Comparison of ENCODE assay signal across 29 cellular contexts in the genomic region with DNA sequence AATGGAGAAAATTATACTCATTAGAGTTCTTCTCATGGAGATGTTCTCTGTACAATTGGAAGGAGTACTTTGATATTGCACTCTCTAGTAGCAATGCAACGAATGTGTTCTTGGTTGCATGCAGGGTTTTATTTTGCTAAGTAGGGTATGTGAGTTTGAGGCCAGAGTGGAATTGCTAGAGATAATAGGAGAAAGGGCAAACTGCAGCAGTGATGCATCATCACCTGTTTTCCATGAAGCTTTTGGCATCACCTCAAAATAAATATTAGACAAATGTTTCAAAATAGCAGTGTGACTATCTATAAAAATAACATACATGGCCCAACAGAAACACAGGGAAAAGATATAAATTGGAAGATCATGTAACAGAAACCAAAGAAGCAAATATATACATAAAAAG.
DNase-seq lines count a peak whose midpoint lies in the region; ATAC-seq and TF ChIP-seq lines count a peak whose summit lies in the region.
"Had no signal": no experiment of that assay in that cellular context is flagged by ENCODE, and none has a peak within 500 bp of the region (broad histone marks: within the 10 kb centered on the region; RNA-seq: fewer than 3 reads in every experiment).

No MANE protein-coding gene starts in this region.

- H3K27me3 Mint-ChIP-seq in activated naive CD4-positive, alpha-beta T cell treated with anti-CD3 and anti-CD28 coated beads, Interleukin-2, amount 10 ng/mL, durations not matched to agents 7 days and 5 days: peaks cover 11% of the 10 kb centered on the region
- peaks cover 9% of the 10 kb centered on the region for H3K27me3 Mint-ChIP-seq in CD4-positive, alpha-beta T cell

- no peak overlapping the region for H3K4me3 Mint-ChIP-seq in activated naive CD4-positive, alpha-beta T cell treated with anti-CD3 and anti-CD28 coated beads, Interleukin-2, amount 10 ng/mL, durations not matched to agents 7 days and 5 days
- H3K4me3 Mint-ChIP-seq in CD4-positive, alpha-beta T cell: no peak overlapping the region
- H3K4me3 Mint-ChIP-seq: endodermal cell; IgD-negative memory B cell; naive thymus-derived CD8-positive, alpha-beta T cell; stimulated activated naive CD8-positive, alpha-beta T cell treated with anti-CD3 and anti-CD28 coated beads, Interleukin-15, Interleukin-2, amounts not matched to agents 100 ng/mL and 50 ng/mL, for 24 hours; T-cell had no signal

- H3K27ac Mint-ChIP-seq in activated naive CD4-positive, alpha-beta T cell treated with anti-CD3 and anti-CD28 coated beads, Interleukin-2, amount 10 ng/mL, durations not matched to agents 7 days and 5 days: no peak overlapping the region
- no peak overlapping the region for H3K27ac Mint-ChIP-seq in CD4-positive, alpha-beta T cell
- H3K27ac Mint-ChIP-seq: endodermal cell; IgD-negative memory B cell; naive thymus-derived CD8-positive, alpha-beta T cell; stimulated activated naive CD8-positive, alpha-beta T cell treated with anti-CD3 and anti-CD28 coated beads, Interleukin-15, Interleukin-2, amounts not matched to agents 100 ng/mL and 50 ng/mL, for 24 hours; T-cell had no signal

- TF ChIP-seq CTCF in CD4-positive, alpha-beta T cell (IDR thresholded peaks at IDR 0.05): no peak

- H3K27me3 ChIP-seq in CD4-positive, alpha-beta T cell (ENCODE audit: control insufficient read depth, insufficient read depth, low read length): no peaks in the 10 kb centered on the region
- H3K27me3 ChIP-seq: sigmoid colon, transverse colon had no signal

- CTCF ChIA-PET in activated naive CD4-positive, alpha-beta T cell treated with anti-CD3 and anti-CD28 coated beads, Interleukin-2, amount 10 ng/mL, durations not matched to agents 7 days and 5 days (lab: Charles Lee): no interaction called here
- CTCF ChIA-PET in CD4-positive, alpha-beta T cell (lab: Charles Lee): no interaction called here

- peak; percentile 27 for DNase-seq in DMS153 (lab: John Stamatoyannopoulos, UW)
- DNase-seq in DMS153 treated with DMSO at 0.1 percent for 48 hours (lab: John Stamatoyannopoulos, UW; ENCODE audit: unreplicated experiment): no peak
- peak; percentile 45 for DNase-seq in NCI-H748 (lab: John Stamatoyannopoulos, UW; ENCODE audit: unreplicated experiment)
- DNase-seq in cerebellum (ENCODE audit: low spot score): peak; percentile 21
- DNase-seq in myocyte (ENCODE audit: low read depth): peak; percentile 36
- no peak for DNase-seq in activated naive CD4-positive, alpha-beta T cell treated with anti-CD3 and anti-CD28 coated beads, Interleukin-2, amount 10 ng/mL, durations not matched to agents 7 days and 5 days
- DNase-seq in hippocampal formation (lab: John Stamatoyannopoulos, UW): no peak
- DNase-seq in CD4-positive, alpha-beta T cell: no peak
- DNase-seq: activated CD4-positive, alpha-beta T cell treated with anti-CD3 and anti-CD28 coated beads, Interleukin-2, amount 50 U/mL, for 1 hour; activated CD8-positive, alpha-beta memory T cell treated with anti-CD3 and anti-CD28 coated beads, Interleukin-2, amount 50 U/mL, for 4 hours; cerebellar nuclear complex; endodermal cell; GF-D8; hypothalamus; mesenchymal stem cell; naive thymus-derived CD8-positive, alpha-beta T cell; NCI-H2081 treated with DMSO at 0.1 percent for 48 hours; NCI-H524; OCI-M1; SIG-M5; sigmoid colon; stimulated activated CD4-positive, alpha-beta T cell treated with anti-CD3 and anti-CD28 coated beads, Interleukin-2, amount 100 ng/mL, for 24 hours; T-cell; transverse colon had no signal

- H3K27ac ChIP-seq in CD4-positive, alpha-beta T cell (ENCODE audit: low read depth, low read length): no peak overlapping the region
- H3K27ac ChIP-seq: 22Rv1, parathyroid adenoma, sigmoid colon, transverse colon had no signal

- no peaks in the 10 kb centered on the region for H3K9me3 ChIP-seq in CD4-positive, alpha-beta T cell (ENCODE audit: control insufficient read depth, low read length)
- H3K9me3 ChIP-seq: HAP-1, sigmoid colon, transverse colon had no signal

- peaks cover 2% of the 10 kb centered on the region for H3K9me3 Mint-ChIP-seq in activated naive CD4-positive, alpha-beta T cell treated with anti-CD3 and anti-CD28 coated beads, Interleukin-2, amount 10 ng/mL, durations not matched to agents 7 days and 5 days
- H3K9me3 Mint-ChIP-seq in CD4-positive, alpha-beta T cell: peaks cover 2% of the 10 kb centered on the region

- ATAC-seq in CD4-positive, alpha-beta T cell (ENCODE audit: poor library complexity): no peak
- ATAC-seq: naive thymus-derived CD8-positive, alpha-beta T cell; T-cell had no signal

- intact Hi-C loops in CD4-positive, alpha-beta T cell (cut with DNase I, micrococcal nuclease): no loop called here

- POLR2A ChIA-PET in CD4-positive, alpha-beta T cell (lab: Charles Lee): no interaction called here

- H3K4me1 Mint-ChIP-seq in activated naive CD4-positive, alpha-beta T cell treated with anti-CD3 and anti-CD28 coated beads, Interleukin-2, amount 10 ng/mL, durations not matched to agents 7 days and 5 days: no peaks in the 10 kb centered on the region
- H3K4me1 Mint-ChIP-seq in CD4-positive, alpha-beta T cell (ENCODE audit: low read depth): no peaks in the 10 kb centered on the region
- H3K4me1 Mint-ChIP-seq: endodermal cell; IgD-negative memory B cell; naive thymus-derived CD8-positive, alpha-beta T cell; T-cell had no signal

- no peaks in the 10 kb centered on the region for H3K36me3 Mint-ChIP-seq in activated naive CD4-positive, alpha-beta T cell treated with anti-CD3 and anti-CD28 coated beads, Interleukin-2, amount 10 ng/mL, durations not matched to agents 7 days and 5 days
- H3K36me3 Mint-ChIP-seq in CD4-positive, alpha-beta T cell (ENCODE audit: low read depth): no peaks in the 10 kb centered on the region
- H3K36me3 Mint-ChIP-seq: IgD-negative memory B cell, T-cell had no signal

Comparison
In these comparisons a context has a peak if more than half of its experiments do, and no peak if none do; other contexts are left out.
1. DNase-seq: peak in DMS153 (single experiment), NCI-H748 (single experiment), cerebellum (single experiment) and myocyte (single experiment); none in DMS153 treated with DMSO at 0.1 percent for 48 hours (single experiment), activated naive CD4-positive, alpha-beta T cell treated with anti-CD3 and anti-CD28 coated beads, Interleukin-2, amount 10 ng/mL, durations not matched to agents 7 days and 5 days (single experiment), hippocampal formation (0 of 2) and CD4-positive, alpha-beta T cell (0 of 10).